ENCODE assay signal across 8 cellular contexts in the genomic region with DNA sequence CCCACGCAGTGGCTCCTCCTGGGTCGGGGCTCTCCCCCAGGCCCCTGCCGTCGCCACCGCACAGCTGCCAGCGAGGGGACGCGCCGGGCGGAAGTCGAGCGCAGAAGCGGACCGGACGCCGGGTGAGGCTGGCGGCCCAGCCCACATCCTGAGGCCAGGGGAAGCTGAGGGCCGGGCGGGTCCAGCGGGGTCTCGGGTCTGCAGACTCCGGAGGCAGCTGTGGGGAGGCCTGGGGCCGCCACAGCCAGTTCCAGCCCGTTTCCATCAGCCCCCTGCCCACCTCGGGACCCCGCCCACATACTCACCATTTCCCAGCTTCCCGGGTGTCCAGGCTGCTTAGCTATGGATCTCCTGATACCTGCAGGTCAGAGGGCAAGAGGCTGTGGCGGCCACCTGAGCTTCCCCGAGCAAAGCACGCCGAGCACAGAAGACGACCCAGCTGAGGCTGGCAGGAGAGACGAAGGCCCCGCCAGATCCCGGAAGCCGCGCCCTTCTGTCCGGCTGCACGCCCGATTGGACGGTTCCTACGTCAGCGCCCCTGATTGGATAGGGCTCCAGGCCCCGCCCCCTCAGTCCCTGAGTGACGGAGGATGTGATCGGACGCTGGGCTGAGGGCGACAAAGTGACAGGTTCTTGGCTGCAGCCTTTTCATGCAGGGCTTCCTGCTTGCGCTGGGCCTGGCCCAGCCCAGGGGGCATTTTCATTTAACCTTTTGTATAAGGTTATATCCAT. TPM values are rescaled to one million over a fixed set of nuclear protein-coding genes. Genes with fewer than 3 reads are reported as not detected.
A peak's percentile ranks its signal among the peaks of the same experiment; 100 is the strongest.
DNase-seq lines count a peak whose midpoint lies in the region; ATAC-seq and TF ChIP-seq lines count a peak whose summit lies in the region.

No MANE protein-coding gene starts in this region.

- peaks cover 0 to 3% (median 3%) of the 10 kb centered on the region in 4 donors for H3K36me3 ChIP-seq in liver (ENCODE audit: control insufficient read depth in 4 of 4, insufficient read depth in 3 of 4, low read depth in 1 of 4, low read length in 3 of 4)

- peak overlapping the region; percentile 90 to 97 (median 96) for H3K27ac Mint-ChIP-seq in CD14-positive monocyte

- H3K4me1 Mint-ChIP-seq in CD14-positive monocyte: peaks cover 23% of the 10 kb centered on the region

- TF ChIP-seq CTCF in CD14-positive monocyte (IDR thresholded peaks at IDR 0.05) (no peak), liver (IDR thresholded peaks at IDR 0.05; ENCODE audit: low read depth, low read length, missing input control) (no peak)

- H3K36me3 Mint-ChIP-seq in CD14-positive monocyte: peaks cover 26 to 37% of the 10 kb centered on the region in 2 donors

- peak overlapping the region; percentile 59 to 74 for H3K27ac ChIP-seq in liver (ENCODE audit: low read depth in 1 of 2, low read length in 2 of 2)

- H3K9me3 ChIP-seq in liver (ENCODE audit: control insufficient read depth in 4 of 4, low read length in 3 of 4): no peaks in the 10 kb centered on the region

- peak in 1 of 2 donors; percentile 22 for TF ChIP-seq RAD21 in liver (IDR thresholded peaks at IDR 0.05)

- intact Hi-C loops in CD14-positive monocyte (cut with micrococcal nuclease): loop anchor here in 1 of 2 donors (10.0 kb wide), 1 partner anchor 106 kb away; the partner anchor contains the start of gene ZNF669

- under 1% methylated on average over 49 of the region's 49 CpGs for WGBS in liver

- peak overlapping the region; percentile 81 to 83 (median 82) for H3K4me3 ChIP-seq in liver (ENCODE audit: low read depth in 1 of 3, low read length in 3 of 3)

- H3K4me1 ChIP-seq in liver (ENCODE audit: control insufficient read depth in 4 of 4, insufficient read depth in 4 of 4, low read length in 3 of 4): peaks cover 3 to 11% (median 5%) of the 10 kb centered on the region in 4 donors

- H3K9me3 Mint-ChIP-seq in CD14-positive monocyte: peaks cover 18 to 32% (median 28%) of the 10 kb centered on the region in 7 donors

- DNase-seq in CD14-positive monocyte (ENCODE audit: low spot score) (peak; percentile 97), NCI-H748 (lab: John Stamatoyannopoulos, UW; ENCODE audit: unreplicated experiment) (peak; percentile 94), dermis microvascular lymphatic vessel endothelial cell (ENCODE audit: low read depth in 2 of 2) (peak; percentile 91 to 95)
- peak; percentile 86 to 93 for DNase-seq in activated CD4-positive, alpha-beta T cell treated with anti-CD3 and anti-CD28 coated beads, Interleukin-2, amount 50 U/mL, for 24 hours (ENCODE audit: low read depth in 1 of 2, low spot score in 1 of 2)
- DNase-seq in stimulated activated CD4-positive, alpha-beta T cell treated with anti-CD3 and anti-CD28 coated beads, Interleukin-4, amount 100 ng/mL, for 1 hour: peak; percentile 96

- H3K4me3 Mint-ChIP-seq in CD14-positive monocyte: peak overlapping the region; percentile 90 to 91

- H3K27me3 ChIP-seq in liver (ENCODE audit: control insufficient read depth in 4 of 4, insufficient read depth in 4 of 4, low read length in 3 of 4): no peaks in the 10 kb centered on the region

- no peaks in the 10 kb centered on the region for H3K27me3 Mint-ChIP-seq in CD14-positive monocyte (ENCODE audit: low read depth in 3 of 3)

- peak overlapping the region; percentile 31 to 52 for H3K9ac ChIP-seq in liver (ENCODE audit: low read depth in 1 of 2, low read length in 2 of 2)

- ATAC-seq in GM19395 (IDR thresholded peaks at IDR 0.05; ENCODE audit: unreplicated experiment) (peak; percentile 89), HG03558 (IDR thresholded peaks at IDR 0.05; ENCODE audit: extremely low read depth, unreplicated experiment) (peak; percentile 81)

TF ChIP-seq in liver, 16 proteins besides CTCF, POLR2A, EP300 and RAD21:
- TF ChIP-seq GABPA (IDR thresholded peaks at IDR 0.05 in 1 of 2, conservative IDR thresholded peaks at IDR 0.05 in 1 of 2) (peak; percentile 14 to 77), FOXA1 (IDR thresholded peaks at IDR 0.05) (no peak), YY1 (IDR thresholded peaks at IDR 0.05) (peak; percentile 43), HNF4G (IDR thresholded peaks at IDR 0.05) (no peak), FOXA2 (IDR thresholded peaks at IDR 0.05) (no peak), EGR1 (IDR thresholded peaks at IDR 0.05; ENCODE audit: low read depth in 2 of 2) (peak in 1 of 2 donors; percentile 23), JUND (IDR thresholded peaks at IDR 0.05) (peak in 1 of 2 donors; percentile 14), MAX (IDR thresholded peaks at IDR 0.05) (peak; percentile 60), NR2F2 (IDR thresholded peaks at IDR 0.05) (no peak), TAF1 (conservative IDR thresholded peaks at IDR 0.05) (no peak), REST (IDR thresholded peaks at IDR 0.05) (no peak), RXRA (IDR thresholded peaks at IDR 0.05) (no peak), HNF4A (conservative IDR thresholded peaks at IDR 0.05) (no peak), SP1 (IDR thresholded peaks at IDR 0.05) (peak; percentile 79), ZBTB33 (IDR thresholded peaks at IDR 0.05) (no peak)
- TF ChIP-seq, protein P1, sequence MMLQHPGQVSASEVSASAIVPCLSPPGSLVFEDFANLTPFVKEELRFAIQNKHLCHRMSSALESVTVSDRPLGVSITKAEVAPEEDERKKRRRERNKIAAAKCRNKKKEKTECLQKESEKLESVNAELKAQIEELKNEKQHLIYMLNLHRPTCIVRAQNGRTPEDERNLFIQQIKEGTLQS (IDR thresholded peaks at IDR 0.05): no peak

RNA-seq across cellular contexts. Expression of gene ZNF124, which starts 38.7 kb away (rescaled TPM):
- polyA plus RNA-seq in CD14-positive monocyte (1 to 10 TPM; 2.6 to 5.5 TPM), liver (1 to 10 TPM; 1.1 to 1.7 TPM)
- total RNA-seq in dermis microvascular lymphatic vessel endothelial cell (43.4 and 52.9 TPM in 2 replicates), liver (10 to 100 TPM; 12.1 to 19.7 TPM)

RNA-seq across cellular contexts. Expression of gene VN1R5, which starts 45.3 kb away (rescaled TPM):
- polyA plus RNA-seq in CD14-positive monocyte (not detected), liver (not detected)
- total RNA-seq in dermis microvascular lymphatic vessel endothelial cell (not detected in 2 replicates), liver (not detected)

Comparison
In these comparisons a context has a peak if more than half of its experiments do, and no peak if none do; other contexts are left out.
1. Peak in every context shown above with its lines: DNase-seq, ATAC-seq, H3K4me3 ChIP-seq and H3K27ac ChIP-seq.